ENCODE assay signal across 30 cellular contexts in the genomic region with DNA sequence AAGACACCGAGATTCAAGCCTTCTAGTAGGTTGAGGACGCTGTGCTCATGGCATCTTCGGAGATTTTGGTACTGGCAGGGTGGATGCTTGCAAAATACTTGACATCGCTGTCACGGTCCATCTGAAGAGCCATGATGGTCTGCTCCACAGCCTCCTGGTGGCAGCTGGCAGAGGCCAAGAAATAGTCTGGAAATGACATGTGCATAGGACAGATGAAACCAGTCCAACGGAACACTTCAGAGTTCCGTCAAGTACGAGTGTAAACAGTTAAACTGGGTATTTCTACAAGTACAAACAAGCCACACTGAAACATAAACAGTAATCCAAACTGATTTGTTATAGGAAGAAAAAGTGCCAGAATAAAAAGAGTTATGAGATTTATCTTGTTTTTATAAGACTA.
DNase-seq lines count a peak whose midpoint lies in the region; ATAC-seq and TF ChIP-seq lines count a peak whose summit lies in the region.
"Had no signal": no experiment of that assay in that cellular context is flagged by ENCODE, and none has a peak within 500 bp of the region (broad histone marks: within the 10 kb centered on the region; RNA-seq: fewer than 3 reads in every experiment).

No MANE protein-coding gene starts in this region.

- H3K27ac ChIP-seq in lower lobe of right lung: no peak overlapping the region
- H3K27ac ChIP-seq: C4-2B, HL-60, parathyroid adenoma, PC-9, right atrium auricular region, suprapubic skin, upper lobe of left lung had no signal

- DNase-seq in DMS79 treated with DMSO at 0.1 percent for 48 hours (lab: John Stamatoyannopoulos, UW) (peak; percentile 90), NCI-H2029 (lab: John Stamatoyannopoulos, UW) (peak; percentile 71), NCI-H774 (lab: John Stamatoyannopoulos, UW) (peak; percentile 73), lower lobe of right lung (no peak), nucleus accumbens (lab: John Stamatoyannopoulos, UW) (no peak)
- DNase-seq: activated CD4-positive, alpha-beta T cell treated with anti-CD3 and anti-CD28 coated beads, Interleukin-2, amount 50 U/mL, for 48 hours; activated CD4-positive, CD25-positive, alpha-beta regulatory T cell treated with anti-CD3 and anti-CD28 coated beads, Interleukin-2, amount 50 U/mL, for 72 hours; activated naive CD4-positive, alpha-beta T cell; activated naive CD8-positive, alpha-beta T cell treated with anti-CD3 and anti-CD28 coated beads, Interleukin-2, amount 50 U/mL, for 24 hours; activated T-cell treated with anti-CD3 and anti-CD28 coated beads, Interleukin-2, amount 50 U/mL, for 48 hours; Caco-2; caudate nucleus; cortex of kidney; effector memory CD4-positive, alpha-beta T cell; immature natural killer cell; KG1; MG63; NCI-H446; PC-9; small intestine; stimulated activated naive CD4-positive, alpha-beta T cell; T-helper 2 cell had no signal

- H3K9me3 ChIP-seq in lower lobe of right lung: no peaks in the 10 kb centered on the region
- H3K9me3 ChIP-seq: Caco-2, MG63, right atrium auricular region, suprapubic skin had no signal

- no peak overlapping the region for H3K4me3 ChIP-seq in lower lobe of right lung
- H3K4me3 ChIP-seq: MG63, PC-9, right atrium auricular region, suprapubic skin, upper lobe of left lung had no signal

- intact Hi-C loops in lower lobe of right lung (cut with DNase I): no loop called here

- peaks cover 7% of the 10 kb centered on the region for H3K4me1 ChIP-seq in lower lobe of right lung
- H3K4me1 ChIP-seq: Caco-2, parathyroid adenoma, right atrium auricular region, suprapubic skin had no signal

- ATAC-seq in lower lobe of right lung (peak; percentile 65 to 68), SK-N-SH treated with all-trans-retinoic acid at 6 μM for 48 hours (no peak), HG02884 (IDR thresholded peaks at IDR 0.05; ENCODE audit: unreplicated experiment) (no peak)
- ATAC-seq: activated naive CD8-positive, alpha-beta T cell treated with anti-CD3 and anti-CD28 coated beads, Interleukin-2, amount 50 U/mL, for 24 hours had no signal

- peaks cover 80% of the 10 kb centered on the region for H3K36me3 ChIP-seq in lower lobe of right lung

- H3K27me3 ChIP-seq in lower lobe of right lung (ENCODE audit: low read depth): no peaks in the 10 kb centered on the region
- H3K27me3 ChIP-seq: MG63, right atrium auricular region, suprapubic skin, upper lobe of left lung had no signal

- no peak for TF ChIP-seq CTCF in lower lobe of right lung (IDR thresholded peaks at IDR 0.05)

TF ChIP-seq in SK-N-SH treated with all-trans-retinoic acid at 6 μM for 48 hours, 23 proteins besides CTCF, POLR2A, EP300 and RAD21:
- TF ChIP-seq ZFP3 (CRISPR knock-in tag; IDR thresholded peaks at IDR 0.05) (no peak), PATZ1 (CRISPR knock-in tag; IDR thresholded peaks at IDR 0.05; ENCODE audit: borderline replicate concordance) (no peak), ZC3H10 (CRISPR knock-in tag; IDR thresholded peaks at IDR 0.05) (no peak), ESRRG (CRISPR knock-in tag; IDR thresholded peaks at IDR 0.05) (no peak), ZNF70 (CRISPR knock-in tag; IDR thresholded peaks at IDR 0.05) (no peak), TOX (CRISPR knock-in tag; IDR thresholded peaks at IDR 0.05; ENCODE audit: borderline replicate concordance) (no peak), PPARA (CRISPR knock-in tag; IDR thresholded peaks at IDR 0.05; ENCODE audit: borderline replicate concordance) (no peak)
- TF ChIP-seq, protein P1, sequence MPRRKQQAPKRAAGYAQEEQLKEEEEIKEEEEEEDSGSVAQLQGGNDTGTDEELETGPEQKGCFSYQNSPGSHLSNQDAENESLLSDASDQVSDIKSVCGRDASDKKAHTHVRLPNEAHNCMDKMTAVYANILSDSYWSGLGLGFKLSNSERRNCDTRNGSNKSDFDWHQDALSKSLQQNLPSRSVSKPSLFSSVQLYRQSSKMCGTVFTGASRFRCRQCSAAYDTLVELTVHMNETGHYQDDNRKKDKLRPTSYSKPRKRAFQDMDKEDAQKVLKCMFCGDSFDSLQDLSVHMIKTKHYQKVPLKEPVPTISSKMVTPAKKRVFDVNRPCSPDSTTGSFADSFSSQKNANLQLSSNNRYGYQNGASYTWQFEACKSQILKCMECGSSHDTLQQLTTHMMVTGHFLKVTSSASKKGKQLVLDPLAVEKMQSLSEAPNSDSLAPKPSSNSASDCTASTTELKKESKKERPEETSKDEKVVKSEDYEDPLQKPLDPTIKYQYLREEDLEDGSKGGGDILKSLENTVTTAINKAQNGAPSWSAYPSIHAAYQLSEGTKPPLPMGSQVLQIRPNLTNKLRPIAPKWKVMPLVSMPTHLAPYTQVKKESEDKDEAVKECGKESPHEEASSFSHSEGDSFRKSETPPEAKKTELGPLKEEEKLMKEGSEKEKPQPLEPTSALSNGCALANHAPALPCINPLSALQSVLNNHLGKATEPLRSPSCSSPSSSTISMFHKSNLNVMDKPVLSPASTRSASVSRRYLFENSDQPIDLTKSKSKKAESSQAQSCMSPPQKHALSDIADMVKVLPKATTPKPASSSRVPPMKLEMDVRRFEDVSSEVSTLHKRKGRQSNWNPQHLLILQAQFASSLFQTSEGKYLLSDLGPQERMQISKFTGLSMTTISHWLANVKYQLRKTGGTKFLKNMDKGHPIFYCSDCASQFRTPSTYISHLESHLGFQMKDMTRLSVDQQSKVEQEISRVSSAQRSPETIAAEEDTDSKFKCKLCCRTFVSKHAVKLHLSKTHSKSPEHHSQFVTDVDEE (CRISPR knock-in tag; IDR thresholded peaks at IDR 0.05): no peak
- TF ChIP-seq, protein P2, sequence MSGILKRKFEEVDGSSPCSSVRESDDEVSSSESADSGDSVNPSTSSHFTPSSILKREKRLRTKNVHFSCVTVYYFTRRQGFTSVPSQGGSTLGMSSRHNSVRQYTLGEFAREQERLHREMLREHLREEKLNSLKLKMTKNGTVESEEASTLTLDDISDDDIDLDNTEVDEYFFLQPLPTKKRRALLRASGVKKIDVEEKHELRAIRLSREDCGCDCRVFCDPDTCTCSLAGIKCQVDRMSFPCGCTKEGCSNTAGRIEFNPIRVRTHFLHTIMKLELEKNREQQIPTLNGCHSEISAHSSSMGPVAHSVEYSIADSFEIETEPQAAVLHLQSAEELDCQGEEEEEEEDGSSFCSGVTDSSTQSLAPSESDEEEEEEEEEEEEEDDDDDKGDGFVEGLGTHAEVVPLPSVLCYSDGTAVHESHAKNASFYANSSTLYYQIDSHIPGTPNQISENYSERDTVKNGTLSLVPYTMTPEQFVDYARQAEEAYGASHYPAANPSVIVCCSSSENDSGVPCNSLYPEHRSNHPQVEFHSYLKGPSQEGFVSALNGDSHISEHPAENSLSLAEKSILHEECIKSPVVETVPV (CRISPR knock-in tag; IDR thresholded peaks at IDR 0.05): no peak

Comparison
In these comparisons a context has a peak if more than half of its experiments do, and no peak if none do; other contexts are left out.
1. DNase-seq: peak in DMS79 treated with DMSO at 0.1 percent for 48 hours (single experiment), NCI-H2029 (single experiment) and NCI-H774 (single experiment); none in lower lobe of right lung (single experiment) and nucleus accumbens (0 of 56).
2. ATAC-seq: peak in lower lobe of right lung (2 of 2); none in SK-N-SH treated with all-trans-retinoic acid at 6 μM for 48 hours (single experiment) and HG02884 (single experiment).